ENCODE assay signal across 8 cellular contexts in genomic region chr15:66842710-66843441, GRCh38.
DNase-seq lines count a peak whose midpoint lies in the region; ATAC-seq, FAIRE-seq and TF ChIP-seq lines count a peak whose summit lies in the region.

No MANE protein-coding gene starts in this region.

- peak overlapping the region; percentile 87 to 98 (median 96) for H3K27ac ChIP-seq in heart right ventricle

- no peak overlapping the region for H3K27ac Mint-ChIP-seq in activated naive CD8-positive, alpha-beta T cell treated with anti-CD3 and anti-CD28 coated beads, Interleukin-2, amount 10 ng/mL, durations not matched to agents 7 days and 5 days
- H3K27ac Mint-ChIP-seq in osteocyte (ENCODE audit: unreplicated experiment): peak overlapping the region; percentile 94

- TF ChIP-seq CTCF in heart right ventricle (IDR thresholded peaks at IDR 0.05): no peak
- no peak for TF ChIP-seq CTCF in osteocyte (IDR thresholded peaks at IDR 0.05)
- no peak for TF ChIP-seq CTCF in D721Med (IDR thresholded peaks at IDR 0.05; ENCODE audit: insufficient read depth, missing control alignments)

- H3K4me3 ChIP-seq in heart right ventricle: peak overlapping the region; percentile 18 to 62 (median 55)

- peak; percentile 21 for ATAC-seq in activated naive CD8-positive, alpha-beta T cell treated with anti-CD3 and anti-CD28 coated beads, Interleukin-2, amount 10 ng/mL, durations not matched to agents 7 days and 5 days (ENCODE audit: low read depth)
- ATAC-seq in heart right ventricle: peak; percentile 38 to 67 (median 57)
- ATAC-seq in GM19328 (IDR thresholded peaks at IDR 0.05; ENCODE audit: unreplicated experiment): no peak

- DNase-seq in CD1c-positive myeloid dendritic cell (ENCODE audit: extremely low spot score) (peak; percentile 44), HPDE6-E6E7 (ENCODE audit: extremely low spot score) (peak; percentile 38), heart right ventricle (peak; percentile 72 to 83), osteocyte (ENCODE audit: extremely low spot score, unreplicated experiment) (peak; percentile 93), D721Med (ENCODE audit: insufficient read length, low spot score) (no peak), GM12892 (ENCODE audit: insufficient read length) (no peak)
- no peak for DNase-seq in activated naive CD8-positive, alpha-beta T cell treated with anti-CD3 and anti-CD28 coated beads, Interleukin-2, amount 10 ng/mL, durations not matched to agents 7 days and 5 days

- POLR2A ChIA-PET in activated naive CD8-positive, alpha-beta T cell treated with anti-CD3 and anti-CD28 coated beads, Interleukin-2, amount 10 ng/mL, durations not matched to agents 7 days and 5 days (lab: Charles Lee): no interaction called here

- WGBS in heart right ventricle, 2 donors: 3 to 6% methylated on average over 30 to 53 of the region's 58 CpGs

- intact Hi-C loops in heart right ventricle (cut with DNase I): loop anchor here in 2 of 10 donors (1.0 to 5.0 kb wide), 3 partner anchors 40 to 141 kb away; partner anchors contain the start of gene SMAD6 (in 2 of the 2)

- H3K4me1 ChIP-seq in heart right ventricle: peaks cover 13 to 55% (median 41%) of the 10 kb centered on the region in 9 donors

- no peaks in the 10 kb centered on the region for H3K36me3 Mint-ChIP-seq in activated naive CD8-positive, alpha-beta T cell treated with anti-CD3 and anti-CD28 coated beads, Interleukin-2, amount 10 ng/mL, durations not matched to agents 7 days and 5 days
- no peaks in the 10 kb centered on the region for H3K36me3 Mint-ChIP-seq in osteocyte (ENCODE audit: unreplicated experiment)

- no peak for FAIRE-seq in D721Med (lab: Jason Lieb, UNC)
- FAIRE-seq in GM12892 (lab: Jason Lieb, UNC): no peak

- H3K27me3 ChIP-seq in heart right ventricle: no peaks in the 10 kb centered on the region

- peaks cover 0 to 9% (median 0%) of the 10 kb centered on the region in 9 donors for H3K36me3 ChIP-seq in heart right ventricle

- H3K27me3 Mint-ChIP-seq in activated naive CD8-positive, alpha-beta T cell treated with anti-CD3 and anti-CD28 coated beads, Interleukin-2, amount 10 ng/mL, durations not matched to agents 7 days and 5 days: peaks cover 43% of the 10 kb centered on the region
- no peaks in the 10 kb centered on the region for H3K27me3 Mint-ChIP-seq in osteocyte (ENCODE audit: unreplicated experiment)

- H3K4me3 Mint-ChIP-seq in activated naive CD8-positive, alpha-beta T cell treated with anti-CD3 and anti-CD28 coated beads, Interleukin-2, amount 10 ng/mL, durations not matched to agents 7 days and 5 days: no peak overlapping the region
- peak overlapping the region; percentile 66 for H3K4me3 Mint-ChIP-seq in osteocyte (ENCODE audit: unreplicated experiment)

- H3K9me3 Mint-ChIP-seq in activated naive CD8-positive, alpha-beta T cell treated with anti-CD3 and anti-CD28 coated beads, Interleukin-2, amount 10 ng/mL, durations not matched to agents 7 days and 5 days: no peaks in the 10 kb centered on the region
- H3K9me3 Mint-ChIP-seq in osteocyte (ENCODE audit: unreplicated experiment): no peaks in the 10 kb centered on the region

- H3K4me1 Mint-ChIP-seq in activated naive CD8-positive, alpha-beta T cell treated with anti-CD3 and anti-CD28 coated beads, Interleukin-2, amount 10 ng/mL, durations not matched to agents 7 days and 5 days: peaks cover 6% of the 10 kb centered on the region
- H3K4me1 Mint-ChIP-seq in osteocyte (ENCODE audit: unreplicated experiment): peaks cover 49% of the 10 kb centered on the region

- no peak for TF ChIP-seq POLR2A in GM12892 (IDR thresholded peaks at IDR 0.05; ENCODE audit: low read depth, low read length)

- no peaks in the 10 kb centered on the region for H3K9me3 ChIP-seq in heart right ventricle

Comparison
In these comparisons a context has a peak if more than half of its experiments do, and no peak if none do; other contexts are left out.
1. DNase-seq: peak in CD1c-positive myeloid dendritic cell (single experiment), HPDE6-E6E7 (single experiment), heart right ventricle (2 of 2) and osteocyte (single experiment); none in activated naive CD8-positive, alpha-beta T cell treated with anti-CD3 and anti-CD28 coated beads, Interleukin-2, amount 10 ng/mL, durations not matched to agents 7 days and 5 days (single experiment), D721Med (single experiment) and GM12892 (single experiment).